Comparison of ENCODE assay signal across 24 cellular contexts in genomic region chr2:133377021-133377481, GRCh38.
DNase-seq lines count a peak whose midpoint lies in the region; ATAC-seq and TF ChIP-seq lines count a peak whose summit lies in the region.
"Had no signal": no experiment of that assay in that cellular context is flagged by ENCODE, and none has a peak within 500 bp of the region (broad histone marks: within the 10 kb centered on the region; RNA-seq: fewer than 3 reads in every experiment).

No MANE protein-coding gene starts in this region.

- no peak overlapping the region for H3K27ac Mint-ChIP-seq in activated T-cell treated with anti-CD3 and anti-CD28 coated beads, Interleukin-2, amount 50 U/mL, for 72 hours
- H3K27ac Mint-ChIP-seq: activated T-cell treated with anti-CD3 and anti-CD28 coated beads, Interleukin-2, amount 50 U/mL, for 24 hours; dendritic cell treated with granulocyte-macrophage colony-stimulating factor and Interleukin-4, amounts not matched to agents 40 ng/mL and 50 ng/mL, for 4 days; nephron had no signal

- H3K4me3 ChIP-seq in epithelial cell of esophagus (ENCODE audit: low read length): no peak overlapping the region
- H3K4me3 ChIP-seq: prostate gland, skin epidermis, transverse colon had no signal

- H3K27me3 Mint-ChIP-seq in activated T-cell treated with anti-CD3 and anti-CD28 coated beads, Interleukin-2, amount 50 U/mL, for 72 hours (ENCODE audit: low read depth): no peaks in the 10 kb centered on the region
- H3K27me3 Mint-ChIP-seq: activated T-cell treated with anti-CD3 and anti-CD28 coated beads, Interleukin-2, amount 50 U/mL, for 24 hours; dendritic cell treated with granulocyte-macrophage colony-stimulating factor and Interleukin-4, amounts not matched to agents 40 ng/mL and 50 ng/mL, for 4 days had no signal

- DNase-seq in COLO829 (ENCODE audit: low spot score) (peak; percentile 38), M059J (ENCODE audit: low read depth) (peak; percentile 40), epithelial cell of esophagus (ENCODE audit: low read depth) (peak; percentile 59), kidney tubule cell (ENCODE audit: low spot score) (peak; percentile 42), occipital lobe (lab: John Stamatoyannopoulos, UW) (no peak)
- no peak for DNase-seq in activated T-cell treated with anti-CD3 and anti-CD28 coated beads, Interleukin-2, amount 50 U/mL, for 72 hours
- DNase-seq: activated naive CD4-positive, alpha-beta T cell treated with anti-CD3 and anti-CD28 coated beads, Interleukin-2, amount 50 U/mL, for 16 hours; activated T-cell treated with anti-CD3 and anti-CD28 coated beads, Interleukin-2, amount 50 U/mL, for 24 hours; brain microvascular endothelial cell; DND-41; NCI-H1092 treated with DMSO at 0.1 percent for 48 hours; NCI-H2029 treated with DMSO at 0.1 percent for 48 hours; NCI-H510A; stimulated activated naive CD8-positive, alpha-beta T cell treated with anti-CD3 and anti-CD28 coated beads, Interleukin-15, Interleukin-2, amounts not matched to agents 100 U/mL and 50 U/mL, for 24 hours; T1000; transverse colon had no signal

- H3K9me3 Mint-ChIP-seq in activated T-cell treated with anti-CD3 and anti-CD28 coated beads, Interleukin-2, amount 50 U/mL, for 72 hours: peaks cover 6 to 10% of the 10 kb centered on the region in 2 donors
- H3K9me3 Mint-ChIP-seq: nephron had no signal

- ATAC-seq in GM18519 (IDR thresholded peaks at IDR 0.05; ENCODE audit: low FRiP score, unreplicated experiment): no peak
- no peak for ATAC-seq in activated T-cell treated with anti-CD3 and anti-CD28 coated beads, Interleukin-2, amount 50 U/mL, for 72 hours (replicated peaks in 1 of 2)
- ATAC-seq in GM21423 (IDR thresholded peaks at IDR 0.05; ENCODE audit: unreplicated experiment): no peak
- ATAC-seq: activated CD4-positive, CD25-positive, alpha-beta regulatory T cell treated with anti-CD3 and anti-CD28 coated beads, Interleukin-2, amount 50 U/mL, for 24 hours; HCT116; stimulated activated naive CD8-positive, alpha-beta T cell treated with anti-CD3 and anti-CD28 coated beads, Interleukin-15, Interleukin-2, amounts not matched to agents 100 U/mL and 50 U/mL, for 24 hours had no signal

- no peaks in the 10 kb centered on the region for H3K36me3 Mint-ChIP-seq in activated T-cell treated with anti-CD3 and anti-CD28 coated beads, Interleukin-2, amount 50 U/mL, for 72 hours (ENCODE audit: insufficient read depth in 2 of 2)

- H3K4me1 Mint-ChIP-seq in activated T-cell treated with anti-CD3 and anti-CD28 coated beads, Interleukin-2, amount 50 U/mL, for 72 hours (ENCODE audit: low read depth): no peaks in the 10 kb centered on the region

- H3K4me3 Mint-ChIP-seq in activated T-cell treated with anti-CD3 and anti-CD28 coated beads, Interleukin-2, amount 50 U/mL, for 72 hours: no peak overlapping the region
- H3K4me3 Mint-ChIP-seq: activated T-cell treated with anti-CD3 and anti-CD28 coated beads, Interleukin-2, amount 50 U/mL, for 24 hours; dendritic cell treated with granulocyte-macrophage colony-stimulating factor and Interleukin-4, amounts not matched to agents 40 ng/mL and 50 ng/mL, for 4 days; nephron had no signal

- TF ChIP-seq CTCF in epithelial cell of esophagus (IDR thresholded peaks at IDR 0.05; ENCODE audit: insufficient read depth, low read depth, low read length, missing control alignments): no peak

Comparison
In these comparisons a context has a peak if more than half of its experiments do, and no peak if none do; other contexts are left out.
1. DNase-seq: peak in COLO829 (single experiment), M059J (single experiment), epithelial cell of esophagus (single experiment) and kidney tubule cell (single experiment); none in activated T-cell treated with anti-CD3 and anti-CD28 coated beads, Interleukin-2, amount 50 U/mL, for 72 hours (0 of 2) and occipital lobe (single experiment).